In genomic region chr19:1243768-1244692, GRCh38 we compare ENCODE assay signal across 8 cellular contexts. TPM values are rescaled to one million over a fixed set of nuclear protein-coding genes. Genes with fewer than 3 reads are reported as not detected.
DNase-seq lines count a peak whose midpoint lies in the region; ATAC-seq and TF ChIP-seq lines count a peak whose summit lies in the region.

No MANE protein-coding gene starts in this region.

- no peaks in the 10 kb centered on the region for H3K36me3 ChIP-seq in endodermal cell (ENCODE audit: control insufficient read depth, insufficient read depth, low read length)

- H3K27me3 Mint-ChIP-seq in activated CD8-positive, alpha-beta memory T cell treated with anti-CD3 and anti-CD28 coated beads, Interleukin-2, amount 10 ng/mL, durations not matched to agents 7 days and 5 days = peaks cover 5% of the 10 kb centered on the region
- no peaks in the 10 kb centered on the region for H3K27me3 Mint-ChIP-seq in endodermal cell (ENCODE audit: insufficient read depth)

- H3K9ac ChIP-seq in endodermal cell (ENCODE audit: extremely low read depth, low read length, poor library complexity, severe bottlenecking) = no peak overlapping the region

- H3K4me3 Mint-ChIP-seq in activated CD8-positive, alpha-beta memory T cell treated with anti-CD3 and anti-CD28 coated beads, Interleukin-2, amount 10 ng/mL, durations not matched to agents 7 days and 5 days = peak overlapping the region; percentile 59
- H3K4me3 Mint-ChIP-seq in endodermal cell = no peak overlapping the region

- ATAC-seq in GM21737 (IDR thresholded peaks at IDR 0.05; ENCODE audit: unreplicated experiment) (peak; percentile 19), GM21390 (IDR thresholded peaks at IDR 0.05; ENCODE audit: unreplicated experiment) (no peak)
- ATAC-seq in activated CD8-positive, alpha-beta memory T cell treated with anti-CD3 and anti-CD28 coated beads, Interleukin-2, amount 10 ng/mL, durations not matched to agents 7 days and 5 days = peak; percentile 38

- no peaks in the 10 kb centered on the region for H3K9me3 Mint-ChIP-seq in activated CD8-positive, alpha-beta memory T cell treated with anti-CD3 and anti-CD28 coated beads, Interleukin-2, amount 10 ng/mL, durations not matched to agents 7 days and 5 days (ENCODE audit: low read depth)
- H3K9me3 Mint-ChIP-seq in endodermal cell = no peaks in the 10 kb centered on the region

- TF ChIP-seq CTCF in AG09319 (IDR thresholded peaks at IDR 0.05; ENCODE audit: low read depth, low read length) = peak; percentile 97
- peak; percentile 96 for TF ChIP-seq CTCF in endodermal cell (conservative IDR thresholded peaks at IDR 0.05)

- H3K4me3 ChIP-seq in endodermal cell (ENCODE audit: low read length) = no peak overlapping the region

- DNase-seq in AG09319 (ENCODE audit: extremely low read depth, low read depth) = peak; percentile 65
- peak; percentile 77 to 86 for DNase-seq in NOMO-1 (lab: John Stamatoyannopoulos, UW; ENCODE audit: unreplicated experiment in 2 of 2)
- peak; percentile 91 for DNase-seq in activated CD8-positive, alpha-beta memory T cell treated with anti-CD3 and anti-CD28 coated beads, Interleukin-2, amount 10 ng/mL, durations not matched to agents 7 days and 5 days
- DNase-seq in endodermal cell = peak; percentile 95
- DNase-seq in mucosa of gallbladder (ENCODE audit: low spot score) = peak; percentile 89
- DNase-seq in stimulated activated CD8-positive, alpha-beta memory T cell treated with anti-CD3 and anti-CD28 coated beads, Interleukin-4, amount 100 ng/mL, for 4 hours (ENCODE audit: low read depth in 2 of 2, low spot score in 1 of 2) = peak; percentile 76 to 77

- H3K27me3 ChIP-seq in endodermal cell (ENCODE audit: control insufficient read depth, insufficient read depth, low read length, poor library complexity, severe bottlenecking) = no peaks in the 10 kb centered on the region

- H3K27ac Mint-ChIP-seq in activated CD8-positive, alpha-beta memory T cell treated with anti-CD3 and anti-CD28 coated beads, Interleukin-2, amount 10 ng/mL, durations not matched to agents 7 days and 5 days = peak overlapping the region; percentile 87
- H3K27ac Mint-ChIP-seq in endodermal cell = peak overlapping the region; percentile 91

- H3K27ac ChIP-seq in endodermal cell (ENCODE audit: low read depth, low read length) = no peak overlapping the region

- H3K36me3 Mint-ChIP-seq in activated CD8-positive, alpha-beta memory T cell treated with anti-CD3 and anti-CD28 coated beads, Interleukin-2, amount 10 ng/mL, durations not matched to agents 7 days and 5 days = no peaks in the 10 kb centered on the region
- peaks cover 2% of the 10 kb centered on the region for H3K36me3 Mint-ChIP-seq in endodermal cell (ENCODE audit: low read depth)

- no peaks in the 10 kb centered on the region for H3K9me3 ChIP-seq in endodermal cell (ENCODE audit: control insufficient read depth, low read length)

- CTCF ChIA-PET in activated CD8-positive, alpha-beta memory T cell treated with anti-CD3 and anti-CD28 coated beads, Interleukin-2, amount 10 ng/mL, durations not matched to agents 7 days and 5 days (lab: Charles Lee) = interaction anchor here (0.7 to 10.1 kb wide), 48 partner anchors 12 to 611 kb away, joined by 3 to 723 read pairs (median 4); partner anchors contain the start of genes ABCA7, CIRBP, CNN2 and FAM174C

- peaks cover 5% of the 10 kb centered on the region for H3K4me1 ChIP-seq in endodermal cell (ENCODE audit: control insufficient read depth, insufficient read depth, low read length)

- peaks cover 28% of the 10 kb centered on the region for H3K4me1 Mint-ChIP-seq in activated CD8-positive, alpha-beta memory T cell treated with anti-CD3 and anti-CD28 coated beads, Interleukin-2, amount 10 ng/mL, durations not matched to agents 7 days and 5 days
- H3K4me1 Mint-ChIP-seq in endodermal cell = peaks cover 7% of the 10 kb centered on the region

- WGBS in endodermal cell (ENCODE audit: insufficient coverage in 1 of 2, insufficient read length in 1 of 2), 2 experiments = 74 to 83% methylated on average over 30 to 33 of the region's 33 CpGs

RNA-seq across cellular contexts. Expression of gene ATP5F1D, which starts 2.5 kb away (rescaled TPM):
- 100 to 1,000 TPM; 190 to 221 TPM for total RNA-seq in activated CD8-positive, alpha-beta memory T cell treated with anti-CD3 and anti-CD28 coated beads, Interleukin-2, amount 10 ng/mL, durations not matched to agents 7 days and 5 days
- total RNA-seq in endodermal cell (100 to 1,000 TPM; 144 to 159 TPM), mucosa of gallbladder (213 TPM)
- polyA plus RNA-seq in endodermal cell (2013, experiment 1 of 2) = 108 TPM
- 96.0 TPM for polyA plus RNA-seq in endodermal cell (2013, experiment 2 of 2)

RNA-seq across cellular contexts. Expression of gene MIDN, which starts 4.4 kb away (rescaled TPM):
- 10 to 100 TPM; 73.3 to 88.6 TPM for total RNA-seq in activated CD8-positive, alpha-beta memory T cell treated with anti-CD3 and anti-CD28 coated beads, Interleukin-2, amount 10 ng/mL, durations not matched to agents 7 days and 5 days
- total RNA-seq in endodermal cell = 100 to 1,000 TPM; 183 to 185 TPM
- polyA plus RNA-seq in endodermal cell (2013, experiment 1 of 2) = 126 TPM
- 115 TPM for polyA plus RNA-seq in endodermal cell (2013, experiment 2 of 2)
- total RNA-seq in mucosa of gallbladder = 127 TPM

RNA-seq across cellular contexts. Expression of gene CBARP, which starts 6.2 kb away (rescaled TPM):
- total RNA-seq in activated CD8-positive, alpha-beta memory T cell treated with anti-CD3 and anti-CD28 coated beads, Interleukin-2, amount 10 ng/mL, durations not matched to agents 7 days and 5 days = under 1 TPM; 0.29 to 0.52 TPM
- 10 to 100 TPM; 21.5 to 28.5 TPM for total RNA-seq in endodermal cell
- 26.4 TPM for polyA plus RNA-seq in endodermal cell (2013, experiment 1 of 2)
- polyA plus RNA-seq in endodermal cell (2013, experiment 2 of 2) = 19.3 TPM
- total RNA-seq in mucosa of gallbladder = 1.1 TPM

RNA-seq across cellular contexts. Expression of gene CIRBP, which starts 25.1 kb away (rescaled TPM):
- 100 to 1,000 TPM; 189 to 210 TPM for total RNA-seq in activated CD8-positive, alpha-beta memory T cell treated with anti-CD3 and anti-CD28 coated beads, Interleukin-2, amount 10 ng/mL, durations not matched to agents 7 days and 5 days
- 100 to 1,000 TPM; 282 to 301 TPM for total RNA-seq in endodermal cell
- polyA plus RNA-seq in endodermal cell (2013, experiment 1 of 2) = 403 TPM
- polyA plus RNA-seq in endodermal cell (2013, experiment 2 of 2) = 310 TPM
- total RNA-seq in mucosa of gallbladder = 382 TPM

RNA-seq across cellular contexts. Expression of gene FAM174C, which starts 31.3 kb away (rescaled TPM):
- 10 to 100 TPM; 54.7 to 60.3 TPM for total RNA-seq in activated CD8-positive, alpha-beta memory T cell treated with anti-CD3 and anti-CD28 coated beads, Interleukin-2, amount 10 ng/mL, durations not matched to agents 7 days and 5 days
- 10 to 100 TPM; 45.1 to 46.0 TPM for total RNA-seq in endodermal cell
- polyA plus RNA-seq in endodermal cell (2013, experiment 1 of 2) = 18.2 TPM
- polyA plus RNA-seq in endodermal cell (2013, experiment 2 of 2) = 19.0 TPM
- total RNA-seq in mucosa of gallbladder = 57.6 TPM

Comparison
In these comparisons a context has a peak if more than half of its experiments do, and no peak if none do; other contexts are left out.
1. RNA of gene CBARP, which starts 6.2 kb away (total RNA-seq): 21.5 to 28.5 TPM in endodermal cell; 1.1 TPM in mucosa of gallbladder (single experiment) and 0.29 to 0.52 TPM in activated CD8-positive, alpha-beta memory T cell treated with anti-CD3 and anti-CD28 coated beads, Interleukin-2, amount 10 ng/mL, durations not matched to agents 7 days and 5 days; every median in the first group is over 10 times any median in the second.
2. Peak in every context shown above with its lines, with median percentiles within 50 percentile points of each other: DNase-seq.